ENCODE assay signal across 24 cellular contexts in genomic region chr16:64627781-64628180, GRCh38.
DNase-seq lines count a peak whose midpoint lies in the region; ATAC-seq, FAIRE-seq and TF ChIP-seq lines count a peak whose summit lies in the region.
"Had no signal": no experiment of that assay in that cellular context is flagged by ENCODE, and none has a peak within 500 bp of the region (broad histone marks: within the 10 kb centered on the region; RNA-seq: fewer than 3 reads in every experiment).

No MANE protein-coding gene starts in this region.

- no peak overlapping the region for H3K4me2 ChIP-seq in H1 (ENCODE audit: insufficient read depth in 1 of 2, low read depth in 2 of 2, low read length in 2 of 2)
- H3K4me2 ChIP-seq in neuronal stem cell (ENCODE audit: insufficient read depth, low read length, poor library complexity, severe bottlenecking) = no peak overlapping the region
- H3K4me2 ChIP-seq: BLaER1 treated with 17β-estradiol and CSF1 and Interleukin-3, amounts not matched to agents 10 nM and 100 nM had no signal

- H3K23me2 ChIP-seq in H1 (ENCODE audit: low read depth, low read length) = no peaks in the 10 kb centered on the region

- H3K4me1 ChIP-seq in H1 (replicated peaks in 1 of 4; ENCODE audit: control insufficient read depth in 3 of 4, insufficient read depth in 4 of 4, low read length in 3 of 4) = no peaks in the 10 kb centered on the region
- no peaks in the 10 kb centered on the region for H3K4me1 ChIP-seq in neuronal stem cell (ENCODE audit: control insufficient read depth in 2 of 2, insufficient read depth in 1 of 2, low read depth in 1 of 2, low read length in 2 of 2)
- no peaks in the 10 kb centered on the region for H3K4me1 ChIP-seq in CD8-positive, alpha-beta memory T cell (ENCODE audit: insufficient read depth, low read length)
- H3K4me1 ChIP-seq: adrenal gland; BLaER1 treated with 17β-estradiol and CSF1 and Interleukin-3, amounts not matched to agents 10 nM and 100 nM; pancreas; suprapubic skin; uterus had no signal

- no peaks in the 10 kb centered on the region for H3K36me3 ChIP-seq in H1 (ENCODE audit: control insufficient read depth in 2 of 4, insufficient read depth in 4 of 4, low read length in 3 of 4)
- no peaks in the 10 kb centered on the region for H3K36me3 ChIP-seq in neuronal stem cell (replicated peaks in 1 of 2; ENCODE audit: control insufficient read depth in 2 of 2, insufficient read depth in 2 of 2, low read length in 2 of 2)
- H3K36me3 ChIP-seq in CD8-positive, alpha-beta memory T cell (ENCODE audit: insufficient read depth, low read length) = no peaks in the 10 kb centered on the region
- H3K36me3 ChIP-seq: adrenal gland; BLaER1 treated with 17β-estradiol and CSF1 and Interleukin-3, amounts not matched to agents 10 nM and 100 nM; pancreas; suprapubic skin; uterus had no signal

- no peak for ATAC-seq in GM18870 (IDR thresholded peaks at IDR 0.05; ENCODE audit: unreplicated experiment)
- ATAC-seq: activated CD8-positive, alpha-beta T cell treated with anti-CD3 and anti-CD28 coated beads for 36 hours; pancreas had no signal

- H3K4me3 Mint-ChIP-seq in CD8-positive, alpha-beta memory T cell = no peak overlapping the region
- H3K4me3 Mint-ChIP-seq: activated CD8-positive, alpha-beta T cell treated with anti-CD3 and anti-CD28 coated beads for 36 hours; dendritic cell treated with granulocyte-macrophage colony-stimulating factor and Interleukin-4, amounts not matched to agents 40 ng/mL and 50 ng/mL, for 4 days; nephron had no signal

- H2BK5ac ChIP-seq in H1 (ENCODE audit: low read depth, low read length) = no peak overlapping the region
- H2BK5ac ChIP-seq in neuronal stem cell (ENCODE audit: low read length) = peak overlapping the region; percentile 11

- H3K14ac ChIP-seq in H1 (ENCODE audit: insufficient read length) = no peak overlapping the region
- H3K14ac ChIP-seq in neuronal stem cell (ENCODE audit: low read length) = no peak overlapping the region

- H4K8ac ChIP-seq in H1 (ENCODE audit: extremely low read depth, insufficient read depth, low read length) (no peak overlapping the region), neuronal stem cell (ENCODE audit: low read depth, low read length) (no peak overlapping the region)

- no peak overlapping the region for H3K27ac ChIP-seq in H1 (ENCODE audit: low read depth, low read length)
- no peak overlapping the region for H3K27ac ChIP-seq in neuronal stem cell (replicated peaks; ENCODE audit: low read length)
- H3K27ac ChIP-seq in CD8-positive, alpha-beta memory T cell (ENCODE audit: low read depth, low read length) = no peak overlapping the region
- H3K27ac ChIP-seq: adrenal gland; BLaER1 treated with 17β-estradiol and CSF1 and Interleukin-3, amounts not matched to agents 10 nM and 100 nM; pancreas; suprapubic skin; uterus had no signal

- no peaks in the 10 kb centered on the region for H3K79me1 ChIP-seq in H1 (ENCODE audit: low read depth, low read length)
- no peaks in the 10 kb centered on the region for H3K79me1 ChIP-seq in neuronal stem cell (ENCODE audit: low read depth, low read length)

- H3K9ac ChIP-seq in H1 (replicated peaks in 1 of 4; ENCODE audit: extremely low read depth in 1 of 4, low read depth in 3 of 4, low read length in 3 of 4) (no peak overlapping the region), neuronal stem cell (ENCODE audit: low read depth, low read length, poor library complexity) (no peak overlapping the region)
- H3K9ac ChIP-seq: BLaER1 treated with 17β-estradiol and CSF1 and Interleukin-3, amounts not matched to agents 10 nM and 100 nM had no signal

- CTCF ChIA-PET in H1 (lab: Charles Lee; ENCODE audit: partially characterized antibody) = interaction anchor here (0.6 to 1.5 kb wide), 5 partner anchors 9 to 77 kb away, joined by 3 to 6 read pairs (median 3); no protein-coding TSS in a partner anchor
- CTCF ChIA-PET in CD8-positive, alpha-beta memory T cell (lab: Charles Lee) = no interaction called here

- TF ChIP-seq EP300 in H1 (IDR thresholded peaks at IDR 0.05; ENCODE audit: borderline replicate concordance in 1 of 2, low read depth in 2 of 2, low read length in 2 of 2) = no peak

- WGBS in H1 (ENCODE audit: extremely low coverage in 1 of 2, insufficient coverage in 1 of 2, insufficient read length in 1 of 2, insufficient replicate concordance in 2 of 2, low coverage in 1 of 2, low lambda C conversion rate in 2 of 2, missing lambda C conversion rate in 1 of 2), 2 experiments = 87% methylated on average over 7 of the region's 7 CpGs; no CpG with 5 or more reads in 1 of the 2 experiments
- WGBS in neuronal stem cell (ENCODE audit: extremely low coverage in 2 of 2, insufficient read length in 2 of 2, insufficient replicate concordance in 1 of 2), 2 donors = no CpG with 5 or more reads among the region's 7 CpGs

- no peak overlapping the region for H2BK12ac ChIP-seq in H1 (ENCODE audit: low read depth, low read length)
- no peak overlapping the region for H2BK12ac ChIP-seq in neuronal stem cell (ENCODE audit: low read length)

- H3K4me3 ChIP-seq in H1 (ENCODE audit: extremely low read depth in 1 of 4, insufficient read depth in 2 of 4, low read depth in 3 of 4, low read length in 4 of 4) (no peak overlapping the region), neuronal stem cell (ENCODE audit: low read length in 2 of 2) (no peak overlapping the region)
- H3K4me3 ChIP-seq in CD8-positive, alpha-beta memory T cell (ENCODE audit: low read length) = no peak overlapping the region
- H3K4me3 ChIP-seq: adrenal gland; BLaER1 treated with 17β-estradiol and CSF1 and Interleukin-3, amounts not matched to agents 10 nM and 100 nM; pancreas; suprapubic skin; uterus had no signal

- no peak overlapping the region for H3K27ac Mint-ChIP-seq in CD8-positive, alpha-beta memory T cell
- H3K27ac Mint-ChIP-seq: activated CD8-positive, alpha-beta T cell treated with anti-CD3 and anti-CD28 coated beads for 36 hours; dendritic cell treated with granulocyte-macrophage colony-stimulating factor and Interleukin-4, amounts not matched to agents 40 ng/mL and 50 ng/mL, for 4 days; nephron had no signal

- DNase-seq in D341Med (ENCODE audit: low spot score) (peak; percentile 62), NCI-H446 (lab: John Stamatoyannopoulos, UW) (peak; percentile 88 to 91), H1 (ENCODE audit: low read depth in 1 of 2, low spot score in 2 of 2) (no peak), neuronal stem cell (ENCODE audit: low spot score) (no peak), NCI-H1930 (lab: John Stamatoyannopoulos, UW) (no peak), NOMO-1 treated with dmso at 0.1 percent for 144 hours (lab: John Stamatoyannopoulos, UW; ENCODE audit: unreplicated experiment) (no peak)
- no peak for DNase-seq in CD8-positive, alpha-beta memory T cell
- DNase-seq: activated CD8-positive, alpha-beta T cell treated with anti-CD3 and anti-CD28 coated beads for 36 hours; activated gamma-delta T cell treated with Interleukin-2 at 50 U/mL for 16 hours; activated T-cell treated with anti-CD3 and anti-CD28 coated beads for 4 hours; adrenal gland; NCI-H1436 treated with DMSO at 0.1 percent for 48 hours; NCI-H226; NK-92 treated with Interleukin-12 subunit alpha and Interleukin-12 subunit beta, amount 100 ng/mL, for 24 hours; pancreas; T-helper 9 cell; uterus had no signal

- H3K36me3 Mint-ChIP-seq in CD8-positive, alpha-beta memory T cell = no peaks in the 10 kb centered on the region

- H2BK120ac ChIP-seq in H1 (replicated peaks; ENCODE audit: low read depth, low read length) = no peak overlapping the region
- peak overlapping the region; percentile 41 for H2BK120ac ChIP-seq in neuronal stem cell (ENCODE audit: low read depth, low read length)

- FAIRE-seq in H1 (lab: Jason Lieb, UNC) = no peak
- FAIRE-seq: D721Med, G401.6, pancreas had no signal

- H4K20me1 ChIP-seq in H1 (replicated peaks in 1 of 2; ENCODE audit: control insufficient read depth in 1 of 2, insufficient read depth in 2 of 2, low read length in 2 of 2) = no peaks in the 10 kb centered on the region
- H4K20me1 ChIP-seq: BLaER1 treated with 17β-estradiol and CSF1 and Interleukin-3, amounts not matched to agents 10 nM and 100 nM had no signal

- 0 out of 2 replicates have a peak overlapping the region, but pooled peaks have one; percentile 0 for H2AFZ ChIP-seq in H1 (ENCODE audit: low read length)
- no peak overlapping the region for H2AFZ ChIP-seq in neuronal stem cell (ENCODE audit: low read length)

- H2BK15ac ChIP-seq in H1 (ENCODE audit: low read length) = no peak overlapping the region
- H2BK15ac ChIP-seq in neuronal stem cell (ENCODE audit: low read length) = no peak overlapping the region

- TF ChIP-seq RAD21 in H1 (IDR thresholded peaks at IDR 0.05 in 1 of 2, conservative IDR thresholded peaks at IDR 0.05 in 1 of 2; ENCODE audit: low read depth in 2 of 2, low read length in 2 of 2) = no peak

- TF ChIP-seq CTCF in H1 (IDR thresholded peaks at IDR 0.05; ENCODE audit: control extremely low read depth in 1 of 3, insufficient read depth in 1 of 3, low read depth in 1 of 3, low read length in 3 of 3) = no peak

- no peak overlapping the region for H3K23ac ChIP-seq in H1 (ENCODE audit: insufficient read length)
- no peak overlapping the region for H3K23ac ChIP-seq in neuronal stem cell (ENCODE audit: low read depth, low read length, poor library complexity)

- peaks cover 7 to 31% (median 20%) of the 10 kb centered on the region in 5 donors for H3K9me3 Mint-ChIP-seq in CD8-positive, alpha-beta memory T cell
- H3K9me3 Mint-ChIP-seq: dendritic cell treated with granulocyte-macrophage colony-stimulating factor and Interleukin-4, amounts not matched to agents 40 ng/mL and 50 ng/mL, for 4 days had no signal

- H3K9me3 ChIP-seq in H1 (ENCODE audit: insufficient read depth in 2 of 2, low read depth in 1 of 2, low read length in 1 of 2) (no peaks in the 10 kb centered on the region), neuronal stem cell (replicated peaks in 1 of 2; ENCODE audit: control insufficient read depth in 2 of 2, insufficient read depth in 1 of 2, low read depth in 1 of 2, low read length in 2 of 2) (no peaks in the 10 kb centered on the region)
- H3K9me3 ChIP-seq in CD8-positive, alpha-beta memory T cell (ENCODE audit: low read length) = no peaks in the 10 kb centered on the region
- H3K9me3 ChIP-seq: adrenal gland; BLaER1 treated with 17β-estradiol and CSF1 and Interleukin-3, amounts not matched to agents 10 nM and 100 nM; pancreas; suprapubic skin; uterus had no signal

- no peak overlapping the region for H4K5ac ChIP-seq in H1 (ENCODE audit: insufficient read length, low read depth, low read length)

- H3K56ac ChIP-seq in H1 (replicated peaks; ENCODE audit: insufficient read length, low read depth, low read length) = no peak overlapping the region

- H3K4ac ChIP-seq in H1 (replicated peaks; ENCODE audit: insufficient read length, low read depth, low read length) (no peak overlapping the region), neuronal stem cell (ENCODE audit: low read length) (no peak overlapping the region)

- H2BK20ac ChIP-seq in H1 (ENCODE audit: low read length) = no peak overlapping the region

- TF ChIP-seq POLR2A in H1 (IDR thresholded peaks at IDR 0.05; ENCODE audit: control extremely low read depth in 1 of 2, low read depth in 2 of 2, low read length in 2 of 2) = no peak

- no peak overlapping the region for H2AK5ac ChIP-seq in H1 (ENCODE audit: low read depth, low read length)
- no peak overlapping the region for H2AK5ac ChIP-seq in neuronal stem cell (ENCODE audit: low read depth, low read length)

- H3K4me1 Mint-ChIP-seq in CD8-positive, alpha-beta memory T cell = no peaks in the 10 kb centered on the region
- H3K4me1 Mint-ChIP-seq: nephron had no signal

- H3K27me3 ChIP-seq in H1 (replicated peaks in 1 of 4; ENCODE audit: control insufficient read depth in 3 of 4, extremely low read depth in 1 of 4, insufficient read depth in 3 of 4, low read length in 3 of 4) (no peaks in the 10 kb centered on the region), neuronal stem cell (ENCODE audit: control insufficient read depth in 3 of 3, insufficient read depth in 3 of 3, low read depth in 1 of 3, low read length in 3 of 3) (no peaks in the 10 kb centered on the region)
- H3K27me3 ChIP-seq in CD8-positive, alpha-beta memory T cell (ENCODE audit: insufficient read depth, low read length, poor library complexity, severe bottlenecking) = no peaks in the 10 kb centered on the region
- H3K27me3 ChIP-seq: adrenal gland; BLaER1 treated with 17β-estradiol and CSF1 and Interleukin-3, amounts not matched to agents 10 nM and 100 nM; pancreas; suprapubic skin; uterus had no signal

- no peaks in the 10 kb centered on the region for H3K79me2 ChIP-seq in H1 (ENCODE audit: control insufficient read depth in 1 of 2, insufficient read depth in 2 of 2, low read length in 2 of 2)

- POLR2A ChIA-PET in H1 (lab: Charles Lee; ENCODE audit: partially characterized antibody) = no interaction called here
- POLR2A ChIA-PET in CD8-positive, alpha-beta memory T cell (lab: Charles Lee) = no interaction called here

- H4K91ac ChIP-seq in H1 (replicated peaks; ENCODE audit: insufficient read length, low read length) (no peak overlapping the region), neuronal stem cell (ENCODE audit: low read depth, low read length, poor library complexity) (no peak overlapping the region)

- H3K18ac ChIP-seq in H1 (ENCODE audit: extremely low read depth, low read length) (no peak overlapping the region), neuronal stem cell (ENCODE audit: low read length) (peak overlapping the region; percentile 19)

- H3K27me3 Mint-ChIP-seq in CD8-positive, alpha-beta memory T cell = no peaks in the 10 kb centered on the region
- H3K27me3 Mint-ChIP-seq: activated CD8-positive, alpha-beta T cell treated with anti-CD3 and anti-CD28 coated beads for 36 hours; dendritic cell treated with granulocyte-macrophage colony-stimulating factor and Interleukin-4, amounts not matched to agents 40 ng/mL and 50 ng/mL, for 4 days had no signal

Comparison
In these comparisons a context has a peak if more than half of its experiments do, and no peak if none do; other contexts are left out.
1. DNase-seq: peak in D341Med (single experiment) and NCI-H446 (2 of 2); none in H1 (0 of 2), neuronal stem cell (single experiment), NCI-H1930 (0 of 2), CD8-positive, alpha-beta memory T cell (0 of 5) and NOMO-1 treated with dmso at 0.1 percent for 144 hours (single experiment).